In genomic region chr2:101234169-101234938, GRCh38 we compare ENCODE assay signal across 1 cellular context.
TF ChIP-seq lines count a peak whose summit lies in the region.

No MANE protein-coding gene starts in this region.

TF ChIP-seq in HepG2, 621 proteins besides CTCF, POLR2A, EP300 and RAD21 (continued from another document and continues in another):
- TF ChIP-seq ZNF280D (CRISPR knock-in tag; IDR thresholded peaks at IDR 0.05) (peak; percentile 80), HIC2 (CRISPR knock-in tag; IDR thresholded peaks at IDR 0.05; ENCODE audit: low read depth) (no peak), MIXL1 (CRISPR knock-in tag; IDR thresholded peaks at IDR 0.05) (peak; percentile 33; the same call in 1 of the 2 replicates), NR2F1 (CRISPR knock-in tag; IDR thresholded peaks at IDR 0.05) (peak in 1 of 2 experiments; percentile 14; a peak in 1 of 4 replicates), CREM (IDR thresholded peaks at IDR 0.05) (0 out of 2 replicates have a peak, but pooled peaks have one; percentile 54), CREM (CRISPR knock-in tag; IDR thresholded peaks at IDR 0.05) (no peak), ZNF251 (CRISPR knock-in tag; IDR thresholded peaks at IDR 0.05) (no peak), KDM6A (CRISPR knock-in tag; IDR thresholded peaks at IDR 0.05; ENCODE audit: low read depth) (peak; percentile 75; the same call in 1 of the 2 replicates), RARA (CRISPR knock-in tag; IDR thresholded peaks at IDR 0.05) (peak; percentile 60), ZNF574 (CRISPR knock-in tag; IDR thresholded peaks at IDR 0.05) (no peak), HNF1A (IDR thresholded peaks at IDR 0.05; ENCODE audit: low read depth) (peak; percentile 93), HNF1A (CRISPR knock-in tag; IDR thresholded peaks at IDR 0.05; ENCODE audit: borderline replicate concordance) (peak; percentile 90), GLMP (CRISPR knock-in tag; IDR thresholded peaks at IDR 0.05; ENCODE audit: borderline replicate concordance) (no peak), ZNF7 (CRISPR knock-in tag; IDR thresholded peaks at IDR 0.05) (no peak), THRA (CRISPR knock-in tag; IDR thresholded peaks at IDR 0.05; ENCODE audit: borderline replicate concordance) (peak; percentile 69; the same call in 1 of the 2 replicates), ELF1 (CRISPR knock-in tag; IDR thresholded peaks at IDR 0.05) (peak; percentile 25; the same call in 1 of the 2 replicates), ZMYM4 (CRISPR knock-in tag; IDR thresholded peaks at IDR 0.05) (peak; percentile 67), GTF3A (CRISPR knock-in tag; conservative IDR thresholded peaks at IDR 0.05) (no peak), CSRNP1 (CRISPR knock-in tag; IDR thresholded peaks at IDR 0.05) (no peak), AGO1 (IDR thresholded peaks at IDR 0.05; ENCODE audit: low read depth, low read length, poor library complexity, severe bottlenecking) (no peak), RXRB (CRISPR knock-in tag; IDR thresholded peaks at IDR 0.05; ENCODE audit: borderline replicate concordance) (peak; percentile 57; the same call in 1 of the 2 replicates), MLX (CRISPR knock-in tag; IDR thresholded peaks at IDR 0.05) (peak; percentile 99), ATF7-NPFF (CRISPR knock-in tag; IDR thresholded peaks at IDR 0.05; ENCODE audit: low read depth) (no peak), CENPBD1 (CRISPR knock-in tag; IDR thresholded peaks at IDR 0.05; ENCODE audit: borderline replicate concordance, low read depth) (no peak), ELF3 (CRISPR knock-in tag; IDR thresholded peaks at IDR 0.05) (peak; percentile 100), THAP11 (CRISPR knock-in tag; IDR thresholded peaks at IDR 0.05) (peak; percentile 44), ZNF331 (CRISPR knock-in tag; IDR thresholded peaks at IDR 0.05) (peak; percentile 24; the same call in 1 of the 2 replicates), MED1 (CRISPR knock-in tag; IDR thresholded peaks at IDR 0.05) (peak; percentile 95), DRAP1 (CRISPR knock-in tag; IDR thresholded peaks at IDR 0.05) (peak; percentile 79; the same call in 1 of the 2 replicates), MIER2 (CRISPR knock-in tag; IDR thresholded peaks at IDR 0.05) (peak; percentile 16; the same call in 1 of the 2 replicates), ZFP1 (CRISPR knock-in tag; IDR thresholded peaks at IDR 0.05) (no peak), FOXO1 (CRISPR knock-in tag; IDR thresholded peaks at IDR 0.05) (0 out of 2 replicates have a peak, but pooled peaks have one; percentile 29), ATF1 (CRISPR knock-in tag; IDR thresholded peaks at IDR 0.05) (0 out of 2 replicates have a peak, but pooled peaks have one; percentile 13), ZNF776 (CRISPR knock-in tag; IDR thresholded peaks at IDR 0.05) (no peak), TGIF2 (CRISPR knock-in tag; IDR thresholded peaks at IDR 0.05) (0 out of 2 replicates have a peak, but pooled peaks have one; percentile 35), MXI1 (IDR thresholded peaks at IDR 0.05; ENCODE audit: borderline replicate concordance, low read depth, low read length) (no peak), ZNF124 (CRISPR knock-in tag; IDR thresholded peaks at IDR 0.05) (peak; percentile 100), ZNF770 (CRISPR knock-in tag; IDR thresholded peaks at IDR 0.05) (no peak), MYNN (CRISPR knock-in tag; IDR thresholded peaks at IDR 0.05; ENCODE audit: low read depth) (no peak), ZKSCAN5 (CRISPR knock-in tag; IDR thresholded peaks at IDR 0.05) (no peak), ZSCAN12 (CRISPR knock-in tag; IDR thresholded peaks at IDR 0.05) (no peak), ZNF577 (CRISPR knock-in tag; IDR thresholded peaks at IDR 0.05; ENCODE audit: borderline replicate concordance, low read depth) (no peak), NCOR1 (IDR thresholded peaks at IDR 0.05; ENCODE audit: borderline replicate concordance, low read length) (0 out of 2 replicates have a peak, but pooled peaks have one; percentile 35)
